ENCODE assay signal across 8 cellular contexts in the genomic region with DNA sequence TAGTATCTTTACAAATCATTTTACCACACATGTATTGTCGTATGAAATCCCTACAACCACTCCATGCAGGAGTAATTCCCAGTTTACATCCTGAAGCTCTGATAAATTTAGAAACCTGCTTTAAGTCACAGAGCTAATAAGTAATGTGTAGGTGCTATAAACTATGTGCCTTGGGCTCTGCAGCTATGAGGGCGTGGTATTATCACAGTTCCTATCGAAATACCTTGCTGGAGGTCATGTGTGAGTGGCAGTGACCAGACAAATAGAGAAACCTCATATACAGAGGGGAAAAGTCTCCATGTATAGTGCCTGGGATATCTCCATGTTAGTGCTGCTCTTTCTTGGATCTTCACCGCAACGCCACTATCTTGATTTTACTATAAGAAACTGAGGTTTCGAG. TPM values are rescaled to one million over a fixed set of nuclear protein-coding genes. Genes with fewer than 3 reads are reported as not detected.
DNase-seq lines count a peak whose midpoint lies in the region; ATAC-seq, FAIRE-seq and TF ChIP-seq lines count a peak whose summit lies in the region.

No MANE protein-coding gene starts in this region.

- H3K36me3 Mint-ChIP-seq in naive thymus-derived CD4-positive, alpha-beta T cell: peaks cover 3 to 10% (median 7%) of the 10 kb centered on the region in 5 donors

- POLR2A ChIA-PET in HepG2 (lab: Yijun Ruan, JAX): interaction anchor here (1.3 kb wide), 1 partner anchor 38 kb away, joined by 5 read pairs; no protein-coding TSS in a partner anchor
- POLR2A ChIA-PET in naive thymus-derived CD4-positive, alpha-beta T cell (lab: Charles Lee): interaction anchor here (0.6 to 3.7 kb wide), 8 partner anchors 8 to 175 kb away, joined by 3 to 38 read pairs (median 12); partner anchors contain the start of genes RAB21, THAP2, TMEM19 and ZFC3H1

- 96% methylated on average over 6 of the region's 6 CpGs for WGBS in liver
- 98% methylated on average over 6 of the region's 6 CpGs for WGBS in HepG2 (ENCODE audit: low lambda C conversion rate)
- 92% methylated on average over 6 of the region's 6 CpGs for WGBS in mammary epithelial cell (ENCODE audit: low coverage, missing lambda C conversion rate)
- 96% methylated on average over 6 of the region's 6 CpGs for WGBS in aorta, 2 donors

- TF ChIP-seq POLR2A in HepG2 (IDR thresholded peaks at IDR 0.05; ENCODE audit: insufficient read depth in 1 of 2, low read depth in 2 of 2, low read length in 2 of 2): no peak

- no peak for TF ChIP-seq RAD21 in liver (IDR thresholded peaks at IDR 0.05)
- TF ChIP-seq RAD21 in HepG2 (CRISPR knock-in tag; IDR thresholded peaks at IDR 0.05): no peak

- no peaks in the 10 kb centered on the region for H4K20me1 ChIP-seq in HepG2 (ENCODE audit: insufficient read depth, low read length)
- no peaks in the 10 kb centered on the region for H4K20me1 ChIP-seq in mammary epithelial cell (ENCODE audit: insufficient read depth, low read length)

- H3K4me3 ChIP-seq in liver (ENCODE audit: low read depth in 1 of 3, low read length in 3 of 3) (peak overlapping the region in 1 of 3 donors; percentile 91), HepG2 (replicated peaks in 1 of 3; ENCODE audit: insufficient read depth in 1 of 3, low read depth in 2 of 3, low read length in 3 of 3) (no peak overlapping the region), mammary epithelial cell (replicated peaks in 1 of 3; ENCODE audit: insufficient read depth in 1 of 3, low read depth in 2 of 3, low read length in 3 of 3) (no peak overlapping the region), aorta (ENCODE audit: low read length in 2 of 2) (peak overlapping the region in 1 of 2 donors; percentile 55)
- peak overlapping the region; percentile 80 for H3K4me3 ChIP-seq in naive thymus-derived CD4-positive, alpha-beta T cell (ENCODE audit: low read length)

- BruUV-seq in HepG2 (replicated peaks; lab: Mats Ljungman, UMichigan) (no TSS peak), mammary epithelial cell (replicated peaks; lab: Mats Ljungman, UMichigan) (no TSS peak)

- in situ Hi-C loops in HepG2 (cut with HindIII; ENCODE audit: extremely low pct_ligation_motif_present, low pct_unique_long_range_greater_than_20kb): no loop called here
- in situ Hi-C loops in mammary epithelial cell (cut with MboI; ENCODE audit: low sequenced_read_pairs in 2 of 2): no loop called here

- no peaks in the 10 kb centered on the region for H3K9me3 ChIP-seq in liver (ENCODE audit: control insufficient read depth in 4 of 4, low read length in 3 of 4)
- H3K9me3 ChIP-seq in HepG2 (ENCODE audit: low read length): no peaks in the 10 kb centered on the region
- no peaks in the 10 kb centered on the region for H3K9me3 ChIP-seq in mammary epithelial cell (replicated peaks; ENCODE audit: insufficient read depth, low read length)
- no peaks in the 10 kb centered on the region for H3K9me3 ChIP-seq in naive thymus-derived CD4-positive, alpha-beta T cell (ENCODE audit: control insufficient read depth in 2 of 3, low read length in 3 of 3)
- no peaks in the 10 kb centered on the region for H3K9me3 ChIP-seq in aorta (ENCODE audit: control insufficient read depth, low read length)

- peaks cover 0 to 3% (median 0%) of the 10 kb centered on the region in 5 donors for H3K27me3 Mint-ChIP-seq in naive thymus-derived CD4-positive, alpha-beta T cell

- H3K27ac ChIP-seq in liver (ENCODE audit: low read depth in 1 of 2, low read length in 2 of 2) (peak overlapping the region; percentile 96 to 98), HepG2 (ENCODE audit: extremely low read length, insufficient read depth, low read length) (no peak overlapping the region), mammary epithelial cell (ENCODE audit: insufficient read depth, low read depth, low read length) (no peak overlapping the region), aorta (ENCODE audit: low read depth in 1 of 2, low read length in 2 of 2) (peak overlapping the region; percentile 65 to 96)
- peak overlapping the region; percentile 96 for H3K27ac ChIP-seq in naive thymus-derived CD4-positive, alpha-beta T cell (ENCODE audit: low read depth, low read length)

- dilution Hi-C loops in mammary epithelial cell (cut with HindIII; ENCODE audit: low sequenced_read_pairs): no loop called here

- intact Hi-C loops in HepG2 (cut with micrococcal nuclease; ENCODE audit: unreplicated experiment) (no loop called here), mammary epithelial cell (cut with micrococcal nuclease) (no loop called here), aorta (cut with DNase I) (loop anchor here (10.0 kb wide), 1 partner anchor 84 kb away; the partner anchor contains the start of gene RAB21 (in 2 of the 2))
- intact Hi-C loops in naive thymus-derived CD4-positive, alpha-beta T cell (cut with micrococcal nuclease): loop anchor here (1.0 to 10.0 kb wide), 6 partner anchors 84 to 1594 kb away; partner anchors contain the start of genes RAB21 (in 2 of the 2), THAP2 (in 2 of the 2), TMEM19 (in 2 of the 2) and CNOT2 (in 1 of the 2)

- TF ChIP-seq EP300 in HepG2 (IDR thresholded peaks at IDR 0.05; ENCODE audit: low read depth in 2 of 2, low read length in 2 of 2) (no peak), HepG2 (CRISPR knock-in tag; IDR thresholded peaks at IDR 0.05; ENCODE audit: borderline replicate concordance) (no peak)

- CTCF ChIA-PET in HepG2 (lab: Yijun Ruan, JAX; ENCODE audit: low intra/inter-chr PET ratio, low total read pairs) (no interaction called here), mammary epithelial cell (lab: Charles Lee; ENCODE audit: low non-redundant PET) (no interaction called here)
- CTCF ChIA-PET in naive thymus-derived CD4-positive, alpha-beta T cell (lab: Charles Lee): interaction anchor here (1.9 to 2.7 kb wide), 2 partner anchors 8 to 58 kb away, joined by 7 to 10 read pairs; no protein-coding TSS in a partner anchor

- H2AFZ ChIP-seq in HepG2 (ENCODE audit: low read length) (no peak overlapping the region), mammary epithelial cell (ENCODE audit: low read depth, low read length) (peak overlapping the region; percentile 95)

- H3K4me1 Mint-ChIP-seq in naive thymus-derived CD4-positive, alpha-beta T cell: peaks cover 29 to 75% (median 48%) of the 10 kb centered on the region in 7 donors

- DNase-seq in HepG2 (ENCODE audit: low spot score) (no peak), mammary epithelial cell (no peak), aorta (no peak), NOMO-1 treated with dmso at 0.1 percent for 144 hours (lab: John Stamatoyannopoulos, UW; ENCODE audit: unreplicated experiment) (no peak), left lobe of liver (ENCODE audit: low spot score) (no peak)
- DNase-seq in naive thymus-derived CD4-positive, alpha-beta T cell: no peak
- no peak for DNase-seq in stimulated activated CD4-positive, alpha-beta T cell treated with anti-CD3 and anti-CD28 coated beads, Interleukin-2, amount 100 ng/mL, for 48 hours

- H3K4me2 ChIP-seq in HepG2 (ENCODE audit: low read depth, low read length): no peak overlapping the region
- no peak overlapping the region for H3K4me2 ChIP-seq in mammary epithelial cell (ENCODE audit: insufficient read depth, low read depth, low read length)

- H3K27me3 ChIP-seq in liver (ENCODE audit: control insufficient read depth in 4 of 4, insufficient read depth in 4 of 4, low read length in 3 of 4) (no peaks in the 10 kb centered on the region), HepG2 (ENCODE audit: control insufficient read depth in 1 of 2, insufficient read depth in 2 of 2, low read length in 2 of 2) (peaks cover 0 to 2% of the 10 kb centered on the region in 2 experiments; a peak in 2 of 5 replicates), mammary epithelial cell (ENCODE audit: insufficient read depth, low read length) (no peaks in the 10 kb centered on the region), aorta (ENCODE audit: control insufficient read depth in 1 of 2, insufficient read depth in 2 of 2, low read length in 1 of 2) (no peaks in the 10 kb centered on the region)
- no peaks in the 10 kb centered on the region for H3K27me3 ChIP-seq in naive thymus-derived CD4-positive, alpha-beta T cell (ENCODE audit: control insufficient read depth in 2 of 2, insufficient read depth in 2 of 2, low read length in 2 of 2)

- no peak for FAIRE-seq in HepG2 (lab: Jason Lieb, UNC)

- no peak overlapping the region for H3K9ac ChIP-seq in liver (ENCODE audit: low read depth in 1 of 2, low read length in 2 of 2)
- no peak overlapping the region for H3K9ac ChIP-seq in HepG2 (ENCODE audit: insufficient read depth, low read depth, low read length)
- no peak overlapping the region for H3K9ac ChIP-seq in mammary epithelial cell (ENCODE audit: insufficient read depth, low read length)

- H3K79me2 ChIP-seq in HepG2 (ENCODE audit: insufficient read depth, low read length) (peaks cover 34% of the 10 kb centered on the region), mammary epithelial cell (ENCODE audit: insufficient read depth, low read length) (peaks cover 39% of the 10 kb centered on the region)

- H3K4me3 Mint-ChIP-seq in naive thymus-derived CD4-positive, alpha-beta T cell: peak overlapping the region; percentile 91 to 97 (median 94)

- H3K4me1 ChIP-seq in liver (ENCODE audit: control insufficient read depth in 4 of 4, insufficient read depth in 4 of 4, low read length in 3 of 4) (peaks cover 0 to 13% (median 8%) of the 10 kb centered on the region in 4 donors), HepG2 (ENCODE audit: insufficient read depth, low read length) (peaks cover 30% of the 10 kb centered on the region), mammary epithelial cell (ENCODE audit: insufficient read depth, low read length) (peaks cover 14% of the 10 kb centered on the region), aorta (ENCODE audit: control insufficient read depth in 1 of 2, insufficient read depth in 2 of 2, low read length in 2 of 2) (peaks cover 0 to 8% of the 10 kb centered on the region in 2 donors)
- peaks cover 14 to 26% of the 10 kb centered on the region in 2 donors for H3K4me1 ChIP-seq in naive thymus-derived CD4-positive, alpha-beta T cell (ENCODE audit: control insufficient read depth in 2 of 2, insufficient read depth in 2 of 2, low read length in 2 of 2)

- H3K27ac Mint-ChIP-seq in naive thymus-derived CD4-positive, alpha-beta T cell: peak overlapping the region; percentile 96 to 100 (median 99)

- no peak for TF ChIP-seq CTCF in liver (IDR thresholded peaks at IDR 0.05; ENCODE audit: low read depth, low read length, missing input control)
- TF ChIP-seq CTCF in HepG2 (CRISPR knock-in tag; IDR thresholded peaks at IDR 0.05): no peak
- no peak for TF ChIP-seq CTCF in mammary epithelial cell (conservative IDR thresholded peaks at IDR 0.05 in 1 of 2, IDR thresholded peaks at IDR 0.05 in 1 of 2; ENCODE audit: extremely low read depth in 1 of 2, insufficient read depth in 1 of 2, low read depth in 1 of 2, low read length in 2 of 2)

- no peak for ATAC-seq in HepG2
- no peak for ATAC-seq in naive thymus-derived CD4-positive, alpha-beta T cell
- ATAC-seq in aorta (ENCODE audit: low FRiP score): no peak
- no peak for ATAC-seq in left lobe of liver

- H3K9me3 Mint-ChIP-seq in naive thymus-derived CD4-positive, alpha-beta T cell: peaks cover 0 to 3% (median 0%) of the 10 kb centered on the region in 11 donors

- H3K36me3 ChIP-seq in liver (ENCODE audit: control insufficient read depth in 4 of 4, insufficient read depth in 3 of 4, low read depth in 1 of 4, low read length in 3 of 4): no peaks in the 10 kb centered on the region
- H3K36me3 ChIP-seq in HepG2 (replicated peaks in 1 of 2; ENCODE audit: control insufficient read depth in 1 of 2, insufficient read depth in 2 of 2, low read length in 2 of 2): no peaks in the 10 kb centered on the region
- H3K36me3 ChIP-seq in mammary epithelial cell (ENCODE audit: insufficient read depth, low read length): no peaks in the 10 kb centered on the region
- no peaks in the 10 kb centered on the region for H3K36me3 ChIP-seq in naive thymus-derived CD4-positive, alpha-beta T cell (ENCODE audit: control insufficient read depth in 2 of 3, insufficient read depth in 3 of 3, low read length in 3 of 3)
- no peaks in the 10 kb centered on the region for H3K36me3 ChIP-seq in aorta (ENCODE audit: control insufficient read depth in 1 of 2, insufficient read depth in 2 of 2, low read length in 1 of 2)

RNA-seq across cellular contexts. Expression of gene TBC1D15, which starts 0.9 kb away (rescaled TPM):
- total RNA-seq in liver (10 to 100 TPM; 25.1 to 26.0 TPM), HepG2 (2016; rRNA removed; fragmentation: Illumina TruSeq; extraction: Trizol) (8.4 and 18.4 TPM in 2 replicates), mammary epithelial cell (10 to 100 TPM; 12.5 to 25.6 TPM), aorta (10 to 100 TPM; 47.7 to 76.9 TPM), left lobe of liver (15.8 TPM)
- polyA plus RNA-seq in liver (10 to 100 TPM; 16.4 to 19.1 TPM), HepG2 (2011; rRNA removed) (11.6 and 12.9 TPM in 2 replicates), mammary epithelial cell (11.3 TPM), aorta (10 to 100 TPM; 26.0 to 31.2 TPM)
- 1.0 and 2.1 TPM in 2 replicates for total RNA-seq in HepG2 (2016; cell fraction: cytosol; rRNA removed; fragmentation: Illumina TruSeq; extraction: Trizol; ENCODE audit: low read depth)
- 8.5 and 18.6 TPM in 2 replicates for total RNA-seq in HepG2 (2016; cell fraction: insoluble cytoplasmic fraction; rRNA removed; fragmentation: Illumina TruSeq; extraction: Trizol)
- 3.0 and 4.5 TPM in 2 replicates for total RNA-seq in HepG2 (2016; cell fraction: membrane; rRNA removed; fragmentation: Illumina TruSeq; extraction: Trizol)
- 13.9 and 17.3 TPM in 2 replicates for total RNA-seq in HepG2 (2016; cell fraction: nucleus; rRNA removed; fragmentation: Illumina TruSeq; extraction: Trizol)
- polyA plus RNA-seq in HepG2 (2011; cell fraction: cytosol; rRNA removed): 3.7 and 6.6 TPM in 2 replicates
- 8.5 and 9.7 TPM in 2 replicates for polyA plus RNA-seq in HepG2 (2011; cell fraction: nucleus; rRNA removed)
- 16.6 and 17.5 TPM in 2 replicates for polyA plus RNA-seq in HepG2 (2012)
- 0.83 and 1.4 TPM in 2 replicates for polyA plus RNA-seq in HepG2 (2016; cell fraction: cytosol; fragmentation: Illumina TruSeq; extraction: Trizol; ENCODE audit: low read depth)
- polyA plus RNA-seq in HepG2 (2016; cell fraction: insoluble cytoplasmic fraction; fragmentation: Illumina TruSeq; extraction: Trizol; ENCODE audit: low read depth): 24.7 and 27.2 TPM in 2 replicates
- polyA plus RNA-seq in HepG2 (2016; cell fraction: membrane; fragmentation: Illumina TruSeq; extraction: Trizol; ENCODE audit: low read depth): 2.9 and 3.6 TPM in 2 replicates
- polyA plus RNA-seq in HepG2 (2016; cell fraction: nucleus; fragmentation: Illumina TruSeq; extraction: Trizol; ENCODE audit: insufficient read depth, low read depth): 22.1 and 24.4 TPM in 2 replicates
- 5.9 and 22.5 TPM in 2 replicates for polyA minus RNA-seq in HepG2 (2011; rRNA and poly(A)+ RNA removed; ENCODE audit: low replicate concordance)
- polyA minus RNA-seq in HepG2 (2011; cell fraction: cytosol; rRNA and poly(A)+ RNA removed): 7.8 and 11.3 TPM in 2 replicates
- polyA minus RNA-seq in HepG2 (2011; cell fraction: nucleus; rRNA and poly(A)+ RNA removed): 43.0 and 56.3 TPM in 2 replicates
- 33.2 TPM for polyA minus RNA-seq in mammary epithelial cell
- 100 to 1,000 TPM in 2 of 5 experiments, 10 to 100 TPM in 3; 55.8 to 111 (median 86.4) TPM for total RNA-seq in naive thymus-derived CD4-positive, alpha-beta T cell
- polyA plus RNA-seq in naive thymus-derived CD4-positive, alpha-beta T cell: 10 to 100 TPM; 55.0 to 61.5 TPM

Comparison
In these comparisons a context has a peak if more than half of its experiments do, and no peak if none do; other contexts are left out.
1. H3K27ac ChIP-seq: peak in liver (2 of 2), naive thymus-derived CD4-positive, alpha-beta T cell (single experiment) and aorta (2 of 2); none in HepG2 (single experiment) and mammary epithelial cell (single experiment).
2. intact Hi-C loops: an anchor here in naive thymus-derived CD4-positive, alpha-beta T cell (1.0 to 10.0 kb wide) and aorta (10.0 kb wide); none called in HepG2 and mammary epithelial cell.